11 cellular contexts compared by ENCODE assay signal in the genomic region with DNA sequence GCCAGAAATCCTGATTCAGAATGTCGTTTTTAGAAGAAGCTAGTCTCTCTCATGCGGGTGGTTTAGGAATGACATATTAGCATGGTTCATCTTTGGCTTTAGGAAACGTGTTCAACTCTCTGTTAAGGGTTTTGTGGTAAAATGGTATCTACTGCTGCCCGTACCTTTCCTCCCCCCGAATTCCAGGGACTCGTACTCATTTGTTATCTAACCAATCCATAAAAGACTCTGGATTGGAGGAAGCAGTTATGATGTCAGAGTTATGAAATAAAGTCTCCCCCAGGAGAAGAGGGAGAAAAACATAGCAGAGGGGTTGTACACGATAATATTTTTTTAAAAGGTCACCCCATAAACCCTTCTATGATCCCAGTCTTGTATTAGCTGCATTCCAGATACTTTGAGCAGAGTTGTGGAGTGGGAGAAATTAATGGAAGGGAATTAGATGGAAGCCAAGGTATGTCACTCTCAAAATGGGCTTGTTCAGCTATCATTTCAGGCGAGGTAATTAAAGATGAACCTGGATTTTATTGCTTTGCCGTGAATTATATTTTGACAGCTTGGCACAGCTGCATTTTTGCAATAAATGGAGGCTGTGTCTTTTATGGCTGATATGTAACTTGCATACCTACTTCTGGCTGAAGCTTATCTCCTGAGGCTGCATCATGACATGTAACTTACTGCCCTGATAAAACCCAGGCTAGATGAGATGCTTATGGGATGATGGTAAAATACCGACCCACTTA. TPM values are rescaled to one million over a fixed set of nuclear protein-coding genes. Genes with fewer than 3 reads are reported as not detected.
DNase-seq lines count a peak whose midpoint lies in the region; ATAC-seq and TF ChIP-seq lines count a peak whose summit lies in the region.
"Had no signal": no experiment of that assay in that cellular context is flagged by ENCODE, and none has a peak within 500 bp of the region (broad histone marks: within the 10 kb centered on the region; RNA-seq: fewer than 3 reads in every experiment).

No MANE protein-coding gene starts in this region.

- peaks cover 37% of the 10 kb centered on the region for H3K36me3 ChIP-seq in osteoblast (ENCODE audit: insufficient read depth, low read length)

- H2AFZ ChIP-seq in osteoblast (ENCODE audit: low read length), result no peak overlapping the region

- TF ChIP-seq CTCF in AG10803 (conservative IDR thresholded peaks at IDR 0.05; ENCODE audit: low read length) (no peak), osteoblast (IDR thresholded peaks at IDR 0.05; ENCODE audit: extremely low read depth, low read depth, low read length) (no peak)

- H3K27me3 ChIP-seq in osteoblast (ENCODE audit: insufficient read depth, low read length), result no peaks in the 10 kb centered on the region
- H3K27me3 ChIP-seq: BLaER1 had no signal

- no peak for ATAC-seq in HG02571 (IDR thresholded peaks at IDR 0.05; ENCODE audit: unreplicated experiment)

- peaks cover 11% of the 10 kb centered on the region for H4K20me1 ChIP-seq in osteoblast (ENCODE audit: insufficient read depth, low read length)
- H4K20me1 ChIP-seq: BLaER1 had no signal

- H3K79me2 ChIP-seq in osteoblast (ENCODE audit: insufficient read depth, low read length), result peaks cover 84% of the 10 kb centered on the region

- no peak overlapping the region for H3K4me3 ChIP-seq in AG10803 (ENCODE audit: low read length)
- H3K4me3 ChIP-seq in osteoblast (ENCODE audit: insufficient read depth, low read length), result no peak overlapping the region
- H3K4me3 ChIP-seq: BLaER1 had no signal

- H3K4me1 ChIP-seq in osteoblast (ENCODE audit: insufficient read depth, low read length), result peaks cover 79% of the 10 kb centered on the region
- H3K4me1 ChIP-seq: BLaER1 had no signal

- in situ Hi-C loops in G401 (cut with HindIII; ENCODE audit: low sequenced_read_pairs), result no loop called here

- DNase-seq in AG10803 (ENCODE audit: low read depth) (peak; percentile 82), OCI-M1 (lab: John Stamatoyannopoulos, UW) (peak; percentile 55), erythroblast (lab: John Stamatoyannopoulos, UW) (peak; percentile 13 to 19), osteoblast (ENCODE audit: insufficient read length, low spot score, missing footprints) (peak; percentile 62), G401 (ENCODE audit: low spot score) (no peak), NCI-H1436 treated with DMSO at 0.1 percent for 48 hours (lab: John Stamatoyannopoulos, UW) (no peak), NCI-H2227 treated with DMSO at 0.1 percent for 48 hours (lab: John Stamatoyannopoulos, UW) (no peak)
- DNase-seq: activated CD4-positive, alpha-beta T cell treated with anti-CD3 and anti-CD28 coated beads for 4 hours; NCI-H187 treated with DMSO at 0.1 percent for 48 hours had no signal

- peak overlapping the region; percentile 98 for H3K27ac ChIP-seq in osteoblast (ENCODE audit: low read depth, low read length)
- H3K27ac ChIP-seq: BLaER1 had no signal

- no peak for TF ChIP-seq POLR2A in erythroblast (IDR thresholded peaks at IDR 0.05; ENCODE audit: low read length)

- peak overlapping the region; percentile 69 for H3K4me2 ChIP-seq in osteoblast (ENCODE audit: insufficient read depth, low read length)
- H3K4me2 ChIP-seq: BLaER1 had no signal

- no peaks in the 10 kb centered on the region for H3K9me3 ChIP-seq in osteoblast (ENCODE audit: low read depth, low read length)

RNA-seq across cellular contexts. Expression of gene RAI14, which starts 31.3 kb away (rescaled TPM):
- 138 and 149 TPM in 2 replicates for total RNA-seq in osteoblast
- 20.0 and 25.5 TPM in 2 replicates for total RNA-seq in G401 (2014; rRNA removed; shearing (Covaris generic))

Comparison
In these comparisons a context has a peak if more than half of its experiments do, and no peak if none do; other contexts are left out.
1. DNase-seq: peak in AG10803 (single experiment), OCI-M1 (single experiment), erythroblast (2 of 2) and osteoblast (single experiment); none in G401 (single experiment), NCI-H1436 treated with DMSO at 0.1 percent for 48 hours (single experiment) and NCI-H2227 treated with DMSO at 0.1 percent for 48 hours (single experiment).